3 cellular contexts compared by ENCODE assay signal in genomic region chr2:115292742-115293141, GRCh38.
"Had no signal": no experiment of that assay in that cellular context is flagged by ENCODE, and none has a peak within 500 bp of the region (broad histone marks: within the 10 kb centered on the region; RNA-seq: fewer than 3 reads in every experiment).

No MANE protein-coding gene starts in this region.

- H3K4me3 ChIP-seq: GM12878 had no signal

- DNase-seq: GDM1, GF-D8 had no signal

- ATAC-seq: GM12878 had no signal
